ENCODE assay signal across 8 cellular contexts in genomic region chr1:21783679-21784603, GRCh38. TPM values are rescaled to one million over a fixed set of nuclear protein-coding genes. Genes with fewer than 3 reads are reported as not detected.
DNase-seq lines count a peak whose midpoint lies in the region; ATAC-seq and TF ChIP-seq lines count a peak whose summit lies in the region.

No MANE protein-coding gene starts in this region.

- peak overlapping the region; percentile 24 for H2AFZ ChIP-seq in smooth muscle cell (ENCODE audit: low read depth)

- H3K9ac ChIP-seq in smooth muscle cell (ENCODE audit: low read depth) = peak overlapping the region; percentile 99

- H3K27ac ChIP-seq in iPS DF 6.9 (ENCODE audit: low read length) (no peak overlapping the region), smooth muscle cell (ENCODE audit: low read depth) (peak overlapping the region; percentile 100)

- H3K9me3 ChIP-seq in iPS DF 6.9 (ENCODE audit: control insufficient read depth, insufficient read depth, low read length) = no peaks in the 10 kb centered on the region
- H3K9me3 ChIP-seq in smooth muscle cell (replicated peaks; ENCODE audit: low read depth) = no peaks in the 10 kb centered on the region

- peak overlapping the region; percentile 90 for H3K4me3 Mint-ChIP-seq in activated naive CD8-positive, alpha-beta T cell treated with anti-CD3 and anti-CD28 coated beads, Interleukin-2, amount 10 ng/mL, durations not matched to agents 7 days and 5 days

- POLR2A ChIA-PET in activated naive CD8-positive, alpha-beta T cell treated with anti-CD3 and anti-CD28 coated beads, Interleukin-2, amount 10 ng/mL, durations not matched to agents 7 days and 5 days (lab: Charles Lee) = interaction anchor here (1.0 to 3.3 kb wide), 8 partner anchors 8 to 241 kb away, joined by 3 to 19 read pairs (median 4); no protein-coding TSS in a partner anchor

- TF ChIP-seq CTCF in smooth muscle cell (IDR thresholded peaks at IDR 0.05; ENCODE audit: borderline replicate concordance, insufficient read depth, poor library complexity, severe bottlenecking) = no peak

- peaks cover 11% of the 10 kb centered on the region for H3K27me3 Mint-ChIP-seq in activated naive CD8-positive, alpha-beta T cell treated with anti-CD3 and anti-CD28 coated beads, Interleukin-2, amount 10 ng/mL, durations not matched to agents 7 days and 5 days

- H3K36me3 ChIP-seq in iPS DF 6.9 (ENCODE audit: control insufficient read depth, insufficient read depth, low read length) = no peaks in the 10 kb centered on the region
- no peaks in the 10 kb centered on the region for H3K36me3 ChIP-seq in smooth muscle cell (ENCODE audit: low read depth)

- in situ Hi-C loops in KBM-7 (cut with MboI; ENCODE audit: low pct_unique_long_range_greater_than_20kb, low sequenced_read_pairs) = no loop called here

- DNase-seq in NCI-H510A treated with DMSO at 0.1 percent for 48 hours (lab: John Stamatoyannopoulos, UW) (peak; percentile 90), NCI-H510A (lab: John Stamatoyannopoulos, UW) (no peak), KBM-7 (peak; percentile 96), iPS DF 6.9 (ENCODE audit: low read depth, low spot score) (peak; percentile 96), smooth muscle cell (lab: John Stamatoyannopoulos, UW; ENCODE audit: unreplicated experiment) (no peak)
- DNase-seq in activated naive CD8-positive, alpha-beta T cell treated with anti-CD3 and anti-CD28 coated beads, Interleukin-2, amount 10 ng/mL, durations not matched to agents 7 days and 5 days = no peak

- no peaks in the 10 kb centered on the region for H3K9me3 Mint-ChIP-seq in activated naive CD8-positive, alpha-beta T cell treated with anti-CD3 and anti-CD28 coated beads, Interleukin-2, amount 10 ng/mL, durations not matched to agents 7 days and 5 days

- peaks cover 2% of the 10 kb centered on the region for H3K36me3 Mint-ChIP-seq in activated naive CD8-positive, alpha-beta T cell treated with anti-CD3 and anti-CD28 coated beads, Interleukin-2, amount 10 ng/mL, durations not matched to agents 7 days and 5 days

- no peaks in the 10 kb centered on the region for H3F3A ChIP-seq in smooth muscle cell (ENCODE audit: low read depth)

- H4K20me1 ChIP-seq in smooth muscle cell (ENCODE audit: low read depth) = peaks cover 19% of the 10 kb centered on the region

- H3K4me2 ChIP-seq in smooth muscle cell = peak overlapping the region; percentile 91

- peak overlapping the region; percentile 73; the same call in 1 of the 2 replicates for H3K4me3 ChIP-seq in iPS DF 6.9 (ENCODE audit: low read length)
- peak overlapping the region; percentile 73 for H3K4me3 ChIP-seq in smooth muscle cell

- H3K27ac Mint-ChIP-seq in activated naive CD8-positive, alpha-beta T cell treated with anti-CD3 and anti-CD28 coated beads, Interleukin-2, amount 10 ng/mL, durations not matched to agents 7 days and 5 days = peak overlapping the region; percentile 100

- peaks cover 16% of the 10 kb centered on the region for H3K4me1 Mint-ChIP-seq in activated naive CD8-positive, alpha-beta T cell treated with anti-CD3 and anti-CD28 coated beads, Interleukin-2, amount 10 ng/mL, durations not matched to agents 7 days and 5 days

- no CpG with 5 or more reads among the region's 32 CpGs for WGBS in iPS DF 6.9 (ENCODE audit: insufficient coverage, insufficient read length)
- WGBS in smooth muscle cell (ENCODE audit: low lambda C conversion rate) = 28% methylated on average over 32 of the region's 32 CpGs

- H3K27me3 ChIP-seq in iPS DF 6.9 (ENCODE audit: control insufficient read depth, insufficient read depth, low read length) = no peaks in the 10 kb centered on the region
- no peaks in the 10 kb centered on the region for H3K27me3 ChIP-seq in smooth muscle cell (ENCODE audit: low read depth)

- no peak for ATAC-seq in activated naive CD8-positive, alpha-beta T cell treated with anti-CD3 and anti-CD28 coated beads, Interleukin-2, amount 10 ng/mL, durations not matched to agents 7 days and 5 days (ENCODE audit: low read depth)
- ATAC-seq in HG03135 (IDR thresholded peaks at IDR 0.05; ENCODE audit: unreplicated experiment) = no peak
- no peak for ATAC-seq in HG03378 (IDR thresholded peaks at IDR 0.05; ENCODE audit: unreplicated experiment)

- H3K4me1 ChIP-seq in iPS DF 6.9 (ENCODE audit: control insufficient read depth, insufficient read depth, low read length) (no peaks in the 10 kb centered on the region), smooth muscle cell (ENCODE audit: low read depth) (no peaks in the 10 kb centered on the region)

- H3K79me2 ChIP-seq in smooth muscle cell (ENCODE audit: low read depth) = peaks cover 39% of the 10 kb centered on the region

RNA-seq across cellular contexts. Expression of gene USP48, which starts 1.0 kb away (rescaled TPM):
- 10 to 100 TPM; 79.6 to 85.2 TPM for total RNA-seq in activated naive CD8-positive, alpha-beta T cell treated with anti-CD3 and anti-CD28 coated beads, Interleukin-2, amount 10 ng/mL, durations not matched to agents 7 days and 5 days
- 51.7 and 76.0 TPM in 2 replicates for total RNA-seq in smooth muscle cell
- 34.5 and 45.3 TPM in 2 replicates for polyA plus RNA-seq in smooth muscle cell

RNA-seq across cellular contexts. Expression of gene LDLRAD2, which starts 28.1 kb away (rescaled TPM):
- total RNA-seq in activated naive CD8-positive, alpha-beta T cell treated with anti-CD3 and anti-CD28 coated beads, Interleukin-2, amount 10 ng/mL, durations not matched to agents 7 days and 5 days = under 1 TPM in 1 of 2 experiments, not detected in 1; 0.09 TPM
- total RNA-seq in smooth muscle cell = 0.04 and 0.13 TPM in 2 replicates
- polyA plus RNA-seq in smooth muscle cell = 6.8 and 7.9 TPM in 2 replicates

Comparison
In these comparisons a context has a peak if more than half of its experiments do, and no peak if none do; other contexts are left out.
1. DNase-seq: peak in NCI-H510A treated with DMSO at 0.1 percent for 48 hours (single experiment), KBM-7 (single experiment) and iPS DF 6.9 (single experiment); none in NCI-H510A (single experiment), activated naive CD8-positive, alpha-beta T cell treated with anti-CD3 and anti-CD28 coated beads, Interleukin-2, amount 10 ng/mL, durations not matched to agents 7 days and 5 days (single experiment) and smooth muscle cell (single experiment).